ENCODE assay signal across 17 cellular contexts in genomic region chr3:132898131-132898530, GRCh38.
A peak's percentile ranks its signal among the peaks of the same experiment; 100 is the strongest.
DNase-seq lines count a peak whose midpoint lies in the region; FAIRE-seq lines count a peak whose summit lies in the region.
"Had no signal": no experiment of that assay in that cellular context is flagged by ENCODE, and none has a peak within 500 bp of the region (broad histone marks: within the 10 kb centered on the region; RNA-seq: fewer than 3 reads in every experiment).

No MANE protein-coding gene starts in this region.

- no peaks in the 10 kb centered on the region for H3K9me3 ChIP-seq in small intestine (ENCODE audit: control insufficient read depth, low read depth)

- peak; percentile 14 for DNase-seq in Ammon's horn (ENCODE audit: low spot score)
- peak; percentile 41 for DNase-seq in LHCN-M2 (ENCODE audit: low read depth)
- peak; percentile 29 for DNase-seq in astrocyte of the hippocampus (ENCODE audit: low read depth, low spot score)
- DNase-seq in myocyte (ENCODE audit: low read depth) = peak; percentile 51
- DNase-seq in small intestine = no peak
- no peak for DNase-seq in stimulated activated CD4-positive, alpha-beta T cell treated with anti-CD3 and anti-CD28 coated beads, Interleukin-1b, Interleukin-23, amount 100 ng/mL, for 48 hours
- no peak for DNase-seq in ACHN
- no peak for DNase-seq in HK-2 (ENCODE audit: unreplicated experiment)
- DNase-seq: CD8-positive, alpha-beta T cell; COR-L47; DMS53; GOT3; H9 had no signal

- no peaks in the 10 kb centered on the region for H3K36me3 ChIP-seq in small intestine (ENCODE audit: control insufficient read depth in 2 of 2, insufficient read depth in 2 of 2, low read length in 2 of 2)

- H3K4me3 ChIP-seq in small intestine (ENCODE audit: low read depth in 1 of 2, low read length in 2 of 2) = no peak overlapping the region

- H3K27ac ChIP-seq in small intestine (ENCODE audit: low read depth in 1 of 2, low read length in 1 of 2) = no peak overlapping the region
- H3K27ac ChIP-seq: HL-60 had no signal

- in situ Hi-C loops in ACHN (cut with HindIII; ENCODE audit: low pct_ligation_motif_present, low pct_unique_long_range_greater_than_20kb, low sequenced_read_pairs) = no loop called here

- no peaks in the 10 kb centered on the region for H3K27me3 ChIP-seq in small intestine (ENCODE audit: control insufficient read depth in 2 of 2, insufficient read depth in 2 of 2, low read length in 2 of 2)

- H3K4me1 ChIP-seq in small intestine (ENCODE audit: control insufficient read depth in 2 of 2, insufficient read depth in 1 of 2, low read depth in 1 of 2, low read length in 1 of 2) = peaks cover 0 to 3% of the 10 kb centered on the region in 2 donors

- 67 to 86% (median 70%) methylated on average over 5 of the region's 5 CpGs for WGBS in small intestine, 3 donors

- no peak for FAIRE-seq in small intestine (lab: Jason Lieb, UNC)
- FAIRE-seq: A204.1, D721Med, GM18507 had no signal

Comparison
In these comparisons a context has a peak if more than half of its experiments do, and no peak if none do; other contexts are left out.
1. DNase-seq: peak in Ammon's horn (single experiment), LHCN-M2 (single experiment), astrocyte of the hippocampus (single experiment) and myocyte (single experiment); none in small intestine (single experiment), stimulated activated CD4-positive, alpha-beta T cell treated with anti-CD3 and anti-CD28 coated beads, Interleukin-1b, Interleukin-23, amount 100 ng/mL, for 48 hours (single experiment), ACHN (single experiment) and HK-2 (single experiment).